In genomic region chr6:37143585-37143984, GRCh38 we compare ENCODE assay signal across 15 cellular contexts. TPM values are rescaled to one million over a fixed set of nuclear protein-coding genes. Genes with fewer than 3 reads are reported as not detected.
A peak's percentile ranks its signal among the peaks of the same experiment; 100 is the strongest.
DNase-seq lines count a peak whose midpoint lies in the region; ATAC-seq, FAIRE-seq and TF ChIP-seq lines count a peak whose summit lies in the region.
"Had no signal": no experiment of that assay in that cellular context is flagged by ENCODE, and none has a peak within 500 bp of the region (broad histone marks: within the 10 kb centered on the region; RNA-seq: fewer than 3 reads in every experiment).

No MANE protein-coding gene starts in this region.

- no peaks in the 10 kb centered on the region for H3K9me2 ChIP-seq in SK-N-SH

- no peak overlapping the region for H3K4me3 Mint-ChIP-seq in T-helper 17 cell
- H3K4me3 Mint-ChIP-seq: CD4-positive, alpha-beta T cell had no signal

- H3K27me3 ChIP-seq in SK-N-SH (ENCODE audit: insufficient read depth): no peaks in the 10 kb centered on the region
- H3K27me3 ChIP-seq in HepG2 (ENCODE audit: control insufficient read depth in 1 of 2, insufficient read depth in 2 of 2, low read length in 2 of 2): no peaks in the 10 kb centered on the region
- H3K27me3 ChIP-seq in subcutaneous abdominal adipose tissue (ENCODE audit: control insufficient read depth in 5 of 5, insufficient read depth in 4 of 5, low read length in 5 of 5): no peaks in the 10 kb centered on the region
- H3K27me3 ChIP-seq: pancreas had no signal

- H2AFZ ChIP-seq in SK-N-SH (ENCODE audit: low read depth) (no peak overlapping the region), HepG2 (ENCODE audit: low read length) (no peak overlapping the region)

- H3K27me3 Mint-ChIP-seq in T-helper 17 cell: no peaks in the 10 kb centered on the region
- H3K27me3 Mint-ChIP-seq: CD4-positive, alpha-beta T cell had no signal

- FAIRE-seq in HepG2 (lab: Jason Lieb, UNC): no peak
- FAIRE-seq: pancreas had no signal

- H3F3A ChIP-seq in SK-N-SH (replicated peaks; ENCODE audit: insufficient read depth): peaks cover 33% of the 10 kb centered on the region

- H3K4me1 Mint-ChIP-seq in T-helper 17 cell: peaks cover 13% of the 10 kb centered on the region

- in situ Hi-C loops in HepG2 (cut with HindIII; ENCODE audit: extremely low pct_ligation_motif_present, low pct_unique_long_range_greater_than_20kb): no loop called here

- DNase-seq in SK-N-SH (no peak), T-helper 17 cell (no peak), HepG2 (ENCODE audit: low spot score) (no peak), AG20443 (ENCODE audit: low spot score) (no peak), superior temporal gyrus (ENCODE audit: extremely low spot score) (no peak), middle frontal gyrus (ENCODE audit: extremely low spot score, low spot score) (no peak)
- DNase-seq: activated CD4-positive, alpha-beta T cell treated with anti-CD3 and anti-CD28 coated beads, Interleukin-2, amount 50 U/mL, for 4 hours; activated gamma-delta T cell; CD4-positive, alpha-beta T cell; NCI-H187 treated with DMSO at 0.1 percent for 48 hours; NCI-H526; pancreas had no signal

- H3K9ac ChIP-seq in SK-N-SH (no peak overlapping the region), HepG2 (ENCODE audit: insufficient read depth, low read depth, low read length) (no peak overlapping the region), subcutaneous abdominal adipose tissue (ENCODE audit: low read length in 5 of 5) (peak overlapping the region in 1 of 5 donors; percentile 60)

- BruUV-seq in HepG2 (replicated peaks; lab: Mats Ljungman, UMichigan): no TSS peak

- H3K79me2 ChIP-seq in SK-N-SH (ENCODE audit: insufficient read depth): no peaks in the 10 kb centered on the region
- no peaks in the 10 kb centered on the region for H3K79me2 ChIP-seq in HepG2 (ENCODE audit: insufficient read depth, low read length)

- TF ChIP-seq EP300 in SK-N-SH (IDR thresholded peaks at IDR 0.05; ENCODE audit: borderline replicate concordance in 1 of 2, low read depth in 1 of 2, low read length in 1 of 2) (no peak), HepG2 (IDR thresholded peaks at IDR 0.05; ENCODE audit: low read depth in 2 of 2, low read length in 2 of 2) (no peak), HepG2 (CRISPR knock-in tag; IDR thresholded peaks at IDR 0.05; ENCODE audit: borderline replicate concordance) (no peak)

- H3K4me3 ChIP-seq in SK-N-SH (ENCODE audit: low read depth in 2 of 2, low read length in 1 of 2): no peak overlapping the region
- H3K4me3 ChIP-seq in HepG2 (replicated peaks in 1 of 3; ENCODE audit: insufficient read depth in 1 of 3, low read depth in 2 of 3, low read length in 3 of 3): no peak overlapping the region
- no peak overlapping the region for H3K4me3 ChIP-seq in subcutaneous abdominal adipose tissue (ENCODE audit: low read depth in 1 of 5, low read length in 5 of 5)
- H3K4me3 ChIP-seq: pancreas had no signal

- H3K4me1 ChIP-seq in SK-N-SH (ENCODE audit: control insufficient read depth in 1 of 2, insufficient read depth in 2 of 2, low read depth in 1 of 2, low read length in 1 of 2) (peaks cover 3 to 35% of the 10 kb centered on the region in 2 experiments; a peak in 3 of 4 replicates), HepG2 (ENCODE audit: insufficient read depth, low read length) (peaks cover 87% of the 10 kb centered on the region), subcutaneous abdominal adipose tissue (ENCODE audit: control insufficient read depth in 5 of 5, insufficient read depth in 5 of 5, low read length in 5 of 5) (peaks cover 7 to 24% (median 21%) of the 10 kb centered on the region in 5 donors)

- intact Hi-C loops in HepG2 (cut with micrococcal nuclease; ENCODE audit: unreplicated experiment): no loop called here

- POLR2A ChIA-PET in SK-N-SH (lab: Yijun Ruan, JAX): no interaction called here
- POLR2A ChIA-PET in HepG2 (lab: Yijun Ruan, JAX): interaction anchor here (1.2 to 1.9 kb wide), 10 partner anchors 7 to 60 kb away, joined by 3 to 24 read pairs (median 10); partner anchors contain the start of gene PIM1

- TF ChIP-seq RAD21 in SK-N-SH (IDR thresholded peaks at IDR 0.05; ENCODE audit: low read length): no peak
- no peak for TF ChIP-seq RAD21 in HepG2 (CRISPR knock-in tag; IDR thresholded peaks at IDR 0.05)

- H3K9me3 ChIP-seq in SK-N-SH (no peaks in the 10 kb centered on the region), T-helper 17 cell (ENCODE audit: control insufficient read depth, low read length, poor library complexity, severe bottlenecking) (no peaks in the 10 kb centered on the region), HepG2 (ENCODE audit: low read length) (no peaks in the 10 kb centered on the region), subcutaneous abdominal adipose tissue (ENCODE audit: control insufficient read depth in 5 of 5, low read length in 5 of 5) (no peaks in the 10 kb centered on the region)
- H3K9me3 ChIP-seq: pancreas had no signal

- H4K20me1 ChIP-seq in SK-N-SH (ENCODE audit: insufficient read depth) (no peaks in the 10 kb centered on the region), HepG2 (ENCODE audit: insufficient read depth, low read length) (no peaks in the 10 kb centered on the region)

- H3K36me3 ChIP-seq in SK-N-SH (replicated peaks in 1 of 2; ENCODE audit: control insufficient read depth in 1 of 2, insufficient read depth in 2 of 2, low read length in 1 of 2) (no peaks in the 10 kb centered on the region), HepG2 (replicated peaks in 1 of 2; ENCODE audit: control insufficient read depth in 1 of 2, insufficient read depth in 2 of 2, low read length in 2 of 2) (no peaks in the 10 kb centered on the region), subcutaneous abdominal adipose tissue (ENCODE audit: control insufficient read depth in 5 of 5, insufficient read depth in 5 of 5, low read length in 5 of 5) (no peaks in the 10 kb centered on the region)
- H3K36me3 ChIP-seq: pancreas had no signal

- TF ChIP-seq CTCF in SK-N-SH (IDR thresholded peaks at IDR 0.05) (no peak), HepG2 (CRISPR knock-in tag; IDR thresholded peaks at IDR 0.05) (no peak)

- H3K27ac Mint-ChIP-seq in T-helper 17 cell: peak overlapping the region; percentile 29
- H3K27ac Mint-ChIP-seq: CD4-positive, alpha-beta T cell had no signal

- CTCF ChIA-PET in SK-N-SH (lab: Yijun Ruan, JAX) (interaction anchor here (1.9 kb wide), 1 partner anchor 92 kb away, joined by 7 read pairs; no protein-coding TSS in a partner anchor), HepG2 (lab: Yijun Ruan, JAX; ENCODE audit: low intra/inter-chr PET ratio, low total read pairs) (no interaction called here)

- no peaks in the 10 kb centered on the region for H3K36me3 Mint-ChIP-seq in T-helper 17 cell (ENCODE audit: low read depth)

- no peak for TF ChIP-seq POLR2A in HepG2 (IDR thresholded peaks at IDR 0.05; ENCODE audit: insufficient read depth in 1 of 2, low read depth in 2 of 2, low read length in 2 of 2)

- H3K4me2 ChIP-seq in SK-N-SH: peak overlapping the region; percentile 57; the same call in 1 of the 2 replicates
- H3K4me2 ChIP-seq in HepG2 (ENCODE audit: low read depth, low read length): no peak overlapping the region

- H3K27ac ChIP-seq in SK-N-SH (ENCODE audit: low read depth in 2 of 2, low read length in 1 of 2) (peak overlapping the region; percentile 50 to 91; a peak in 3 of 4 replicates), HepG2 (ENCODE audit: extremely low read length, insufficient read depth, low read length) (peak overlapping the region; percentile 67), subcutaneous abdominal adipose tissue (ENCODE audit: low read depth, low read length) (peak overlapping the region; percentile 76)
- H3K27ac ChIP-seq: 22Rv1, pancreas had no signal

- 97% methylated on average over 2 of the region's 2 CpGs for WGBS in SK-N-SH (ENCODE audit: low lambda C conversion rate)
- 98% methylated on average over 2 of the region's 2 CpGs for WGBS in HepG2 (ENCODE audit: low lambda C conversion rate)

- ATAC-seq in SK-N-SH treated with all-trans-retinoic acid at 6 μM for 48 hours: no peak
- no peak for ATAC-seq in T-helper 17 cell
- no peak for ATAC-seq in HepG2

TF ChIP-seq in SK-N-SH treated with all-trans-retinoic acid at 6 μM for 48 hours, 23 proteins besides CTCF, POLR2A, EP300 and RAD21 (continues in another document):
- no peak for TF ChIP-seq TOX (CRISPR knock-in tag; IDR thresholded peaks at IDR 0.05; ENCODE audit: borderline replicate concordance)

TF ChIP-seq in HepG2, 621 proteins besides CTCF, POLR2A, EP300 and RAD21 (continues in another document):
- no peak for TF ChIP-seq KMT2B (CRISPR knock-in tag; IDR thresholded peaks at IDR 0.05)
- TF ChIP-seq KAT2B (IDR thresholded peaks at IDR 0.05; ENCODE audit: borderline replicate concordance, low read depth, low read length): no peak

RNA-seq across cellular contexts. Expression of gene PIM1, which starts 26.4 kb away (rescaled TPM):
- polyA plus RNA-seq in SK-N-SH (2012; rRNA removed): 33.9 and 35.3 TPM in 2 replicates
- polyA plus RNA-seq in SK-N-SH (2012; cell fraction: cytosol; rRNA removed): 18.9 and 20.6 TPM in 2 replicates
- polyA plus RNA-seq in SK-N-SH (2012; cell fraction: nucleus; rRNA removed): 90.2 and 138 TPM in 2 replicates
- 100 to 1,000 TPM; 210 to 310 TPM for total RNA-seq in T-helper 17 cell
- total RNA-seq in HepG2 (2016; rRNA removed; fragmentation: Illumina TruSeq; extraction: Trizol): 19.1 and 29.4 TPM in 2 replicates
- 13.7 and 14.9 TPM in 2 replicates for total RNA-seq in HepG2 (2016; cell fraction: cytosol; rRNA removed; fragmentation: Illumina TruSeq; extraction: Trizol; ENCODE audit: low read depth)
- 14.8 and 30.7 TPM in 2 replicates for total RNA-seq in HepG2 (2016; cell fraction: insoluble cytoplasmic fraction; rRNA removed; fragmentation: Illumina TruSeq; extraction: Trizol)
- 28.0 and 32.4 TPM in 2 replicates for total RNA-seq in HepG2 (2016; cell fraction: membrane; rRNA removed; fragmentation: Illumina TruSeq; extraction: Trizol)
- total RNA-seq in HepG2 (2016; cell fraction: nucleus; rRNA removed; fragmentation: Illumina TruSeq; extraction: Trizol): 29.7 and 34.7 TPM in 2 replicates
- 117 and 149 TPM in 2 replicates for polyA plus RNA-seq in HepG2 (2011; rRNA removed)
- 60.3 and 76.2 TPM in 2 replicates for polyA plus RNA-seq in HepG2 (2011; cell fraction: cytosol; rRNA removed)
- 145 and 149 TPM in 2 replicates for polyA plus RNA-seq in HepG2 (2011; cell fraction: nucleus; rRNA removed)
- 142 and 149 TPM in 2 replicates for polyA plus RNA-seq in HepG2 (2012)
- polyA plus RNA-seq in HepG2 (2016; cell fraction: cytosol; fragmentation: Illumina TruSeq; extraction: Trizol; ENCODE audit: low read depth): 3.1 and 3.3 TPM in 2 replicates
- polyA plus RNA-seq in HepG2 (2016; cell fraction: insoluble cytoplasmic fraction; fragmentation: Illumina TruSeq; extraction: Trizol; ENCODE audit: low read depth): 15.9 and 19.2 TPM in 2 replicates
- polyA plus RNA-seq in HepG2 (2016; cell fraction: membrane; fragmentation: Illumina TruSeq; extraction: Trizol; ENCODE audit: low read depth): 7.9 and 8.1 TPM in 2 replicates
- polyA plus RNA-seq in HepG2 (2016; cell fraction: nucleus; fragmentation: Illumina TruSeq; extraction: Trizol; ENCODE audit: insufficient read depth, low read depth): 68.4 and 71.9 TPM in 2 replicates
- polyA minus RNA-seq in HepG2 (2011; rRNA and poly(A)+ RNA removed; ENCODE audit: low replicate concordance): 24.0 and 183 TPM in 2 replicates
- 66.0 and 82.3 TPM in 2 replicates for polyA minus RNA-seq in HepG2 (2011; cell fraction: cytosol; rRNA and poly(A)+ RNA removed)
- polyA minus RNA-seq in HepG2 (2011; cell fraction: nucleus; rRNA and poly(A)+ RNA removed): 45.6 and 58.6 TPM in 2 replicates
